In the genomic region with DNA sequence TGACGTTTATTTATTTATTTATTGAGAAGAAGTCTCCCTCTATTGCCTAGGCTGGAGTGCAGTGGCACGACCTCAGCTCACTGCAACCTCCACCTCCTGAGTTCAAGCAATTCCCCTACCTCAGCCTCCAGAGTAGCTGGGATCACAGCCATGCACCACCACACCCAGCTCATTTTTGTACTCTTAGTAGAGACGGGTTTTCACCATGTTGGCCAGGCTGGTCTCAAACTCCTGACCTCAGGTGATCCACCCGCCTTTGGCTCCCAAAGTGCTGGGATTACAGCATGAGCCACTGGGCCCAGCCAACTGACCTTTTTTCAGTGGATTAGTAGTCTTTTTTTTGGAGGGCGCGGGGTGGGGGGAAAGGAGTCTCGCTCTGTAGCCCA, we compare ENCODE assay signal across 8 cellular contexts.
A peak's percentile ranks its signal among the peaks of the same experiment; 100 is the strongest.
DNase-seq lines count a peak whose midpoint lies in the region; ATAC-seq and TF ChIP-seq lines count a peak whose summit lies in the region.
"Not testable (repeated sequence)": the region's sequence is repeated elsewhere in the genome, so short reads cannot be mapped to it uniquely, and the experiment has no call there.

No MANE protein-coding gene starts in this region.

- H3K36me3 ChIP-seq in DND-41 (ENCODE audit: insufficient read depth, low read length); heart right ventricle; right lobe of liver: not testable (repeated sequence)

- peak overlapping the region in 3 of 5 experiments; percentile 53 to 66 (median 66) for H3K27ac Mint-ChIP-seq in brain
- not testable (repeated sequence) for H3K27ac Mint-ChIP-seq in osteocyte (ENCODE audit: unreplicated experiment); type B pancreatic cell

- DNase-seq in DND-41; heart right ventricle; osteocyte (ENCODE audit: extremely low spot score, unreplicated experiment); type B pancreatic cell (ENCODE audit: extremely low spot score, unreplicated experiment): not testable (repeated sequence)
- peak; percentile 65 for DNase-seq in NCI-H82 (lab: John Stamatoyannopoulos, UW)
- DNase-seq in right lobe of liver = peak in 1 of 3 donors; percentile 70

- not testable (repeated sequence) for H3K4me3 Mint-ChIP-seq in brain; osteocyte (ENCODE audit: unreplicated experiment); type B pancreatic cell

- ATAC-seq in DND-41 (ENCODE audit: insufficient read depth, low read depth) = 0 out of 3 replicates have a peak, but pooled peaks have one; percentile 17
- ATAC-seq in heart right ventricle = peak in 6 of 8 donors; percentile 14 to 52 (median 24)
- ATAC-seq in right lobe of liver = peak; percentile 36 to 60 (median 50)

- peaks cover 23% of the 10 kb centered on the region for H3K36me3 Mint-ChIP-seq in brain
- H3K36me3 Mint-ChIP-seq in osteocyte (ENCODE audit: unreplicated experiment) = not testable (repeated sequence)
- peaks cover 14% of the 10 kb centered on the region for H3K36me3 Mint-ChIP-seq in type B pancreatic cell

- WGBS in heart right ventricle, 2 donors = 61 to 64% methylated on average over 7 of the region's 7 CpGs
- WGBS in right lobe of liver (ENCODE audit: insufficient coverage, low coverage, low lambda C conversion rate, missing lambda C conversion rate) = 15% methylated on average over 4 of the region's 7 CpGs

- H3K27me3 ChIP-seq in DND-41 (ENCODE audit: insufficient read depth, low read length, poor library complexity); heart right ventricle; right lobe of liver: not testable (repeated sequence)

- H3K9me3 Mint-ChIP-seq in brain = peaks cover 11 to 16% (median 13%) of the 10 kb centered on the region in 5 experiments
- H3K9me3 Mint-ChIP-seq in osteocyte (ENCODE audit: unreplicated experiment); type B pancreatic cell: not testable (repeated sequence)

- H2AFZ ChIP-seq in DND-41 (ENCODE audit: low read depth, low read length) = not testable (repeated sequence)

- H3K4me1 ChIP-seq in DND-41 (ENCODE audit: insufficient read depth, low read length); right lobe of liver: not testable (repeated sequence)
- H3K4me1 ChIP-seq in heart right ventricle = peaks cover 0 to 30% (median 8%) of the 10 kb centered on the region in 9 donors

- peaks cover 22% of the 10 kb centered on the region for H4K20me1 ChIP-seq in DND-41 (ENCODE audit: insufficient read depth, low read length)

- not testable (repeated sequence) for TF ChIP-seq POLR2A in right lobe of liver (IDR thresholded peaks at IDR 0.05)

- TF ChIP-seq CTCF in DND-41 (IDR thresholded peaks at IDR 0.05; ENCODE audit: borderline replicate concordance, extremely low read depth, low read length, poor library complexity, severe bottlenecking) (peak; percentile 2), VCaP (conservative IDR thresholded peaks at IDR 0.05) (peak; percentile 46), brain (conservative IDR thresholded peaks at IDR 0.05) (peak in 1 of 2 experiments; percentile 13), heart right ventricle (IDR thresholded peaks at IDR 0.05) (peak in 2 of 9 donors; percentile 19 to 22), osteocyte (IDR thresholded peaks at IDR 0.05) (peak; percentile 5), type B pancreatic cell (conservative IDR thresholded peaks at IDR 0.05) (peak; percentile 14)
- not testable (repeated sequence) for TF ChIP-seq CTCF in right lobe of liver (IDR thresholded peaks at IDR 0.05)

- not testable (repeated sequence) for H3K9ac ChIP-seq in DND-41 (ENCODE audit: low read depth, low read length)

- H3K79me2 ChIP-seq in DND-41 (ENCODE audit: insufficient read depth, low read length) = not testable (repeated sequence)

- not testable (repeated sequence) for H3K4me3 ChIP-seq in DND-41 (ENCODE audit: low read depth in 1 of 2, low read length in 2 of 2); heart right ventricle; right lobe of liver

- H3K27me3 Mint-ChIP-seq in brain; osteocyte (ENCODE audit: unreplicated experiment); type B pancreatic cell: not testable (repeated sequence)

- intact Hi-C loops in heart right ventricle (cut with DNase I) = loop anchor here (1.0 to 10.0 kb wide), 9 partner anchors 52 to 742 kb away; no protein-coding TSS in a partner anchor
- intact Hi-C loops in right lobe of liver (cut with DNase I) = loop anchor here in 1 of 2 donors (10.0 kb wide), 1 partner anchor 162 kb away; no protein-coding TSS in a partner anchor

- H3K9me3 ChIP-seq in DND-41 (ENCODE audit: insufficient read depth, low read length, severe bottlenecking); heart right ventricle; right lobe of liver: not testable (repeated sequence)

- H3K4me2 ChIP-seq in DND-41 (ENCODE audit: insufficient read depth, low read length) = not testable (repeated sequence)

- not testable (repeated sequence) for H3K27ac ChIP-seq in DND-41 (ENCODE audit: low read length); heart right ventricle; right lobe of liver
- H3K27ac ChIP-seq in VCaP = peak overlapping the region; percentile 75

- peaks cover 53% of the 10 kb centered on the region for H3K4me1 Mint-ChIP-seq in brain
- not testable (repeated sequence) for H3K4me1 Mint-ChIP-seq in osteocyte (ENCODE audit: unreplicated experiment)
- H3K4me1 Mint-ChIP-seq in type B pancreatic cell (ENCODE audit: unreplicated experiment) = peaks cover 30% of the 10 kb centered on the region
